In genomic region chr7:11261470-11261869, GRCh38 we compare ENCODE assay signal across 15 cellular contexts.
DNase-seq lines count a peak whose midpoint lies in the region; ATAC-seq and TF ChIP-seq lines count a peak whose summit lies in the region.
"Had no signal": no experiment of that assay in that cellular context is flagged by ENCODE, and none has a peak within 500 bp of the region (broad histone marks: within the 10 kb centered on the region; RNA-seq: fewer than 3 reads in every experiment).

No MANE protein-coding gene starts in this region.

- BruUV-seq in MCF 10A (replicated peaks; lab: Mats Ljungman, UMichigan) = no TSS peak

- no peak overlapping the region for H3K4me3 ChIP-seq in LNCaP clone FGC (ENCODE audit: low read depth, low read length)
- H3K4me3 ChIP-seq: A549, SK-N-MC, suprapubic skin had no signal

- no peak overlapping the region for H3K4me3 Mint-ChIP-seq in MCF 10A (ENCODE audit: unreplicated experiment)

- POLR2A ChIA-PET in MCF 10A (lab: Yijun Ruan, JAX) = no interaction called here

- intact Hi-C loops in MCF 10A (cut with micrococcal nuclease) = no loop called here

- ATAC-seq in HG03097 (IDR thresholded peaks at IDR 0.05; ENCODE audit: low FRiP score, unreplicated experiment) = no peak

- DNase-seq in A172 (ENCODE audit: low spot score) (peak; percentile 53), LNCaP clone FGC (ENCODE audit: low read depth) (peak; percentile 98), NCI-H345 (lab: John Stamatoyannopoulos, UW) (peak; percentile 97), MCF 10A (ENCODE audit: unreplicated experiment) (peak; percentile 89), T-helper 1 cell (no peak), SK-N-DZ (ENCODE audit: low spot score) (no peak), OCI-M1 (lab: John Stamatoyannopoulos, UW) (no peak)
- DNase-seq: activated CD4-positive, alpha-beta T cell treated with anti-CD3 and anti-CD28 coated beads for 1 hour; activated effector memory CD4-positive, alpha-beta T cell treated with Interleukin-2 at 50 U/mL for 16 hours; midbrain; MV-4-11 had no signal

- H3K36me3 Mint-ChIP-seq in MCF 10A (ENCODE audit: insufficient read depth, unreplicated experiment) = no peaks in the 10 kb centered on the region

- H3K9me3 Mint-ChIP-seq in MCF 10A (ENCODE audit: unreplicated experiment) = no peaks in the 10 kb centered on the region

- TF ChIP-seq CTCF in LNCaP clone FGC (IDR thresholded peaks at IDR 0.05; ENCODE audit: control insufficient read depth, extremely low read depth, insufficient read depth) (no peak), MCF 10A (IDR thresholded peaks at IDR 0.05; ENCODE audit: unreplicated experiment) (no peak)

- H3K4me1 Mint-ChIP-seq in MCF 10A (ENCODE audit: insufficient read depth, unreplicated experiment) = peaks cover 4% of the 10 kb centered on the region

- peaks cover 25% of the 10 kb centered on the region for H3K27me3 Mint-ChIP-seq in MCF 10A (ENCODE audit: insufficient read depth, unreplicated experiment)

- no peak overlapping the region for H3K27ac Mint-ChIP-seq in MCF 10A (ENCODE audit: low read depth, unreplicated experiment)

- CTCF ChIA-PET in MCF 10A (lab: Yijun Ruan, JAX) = no interaction called here

Comparison
In these comparisons a context has a peak if more than half of its experiments do, and no peak if none do; other contexts are left out.
1. DNase-seq: peak in A172 (single experiment), LNCaP clone FGC (single experiment), NCI-H345 (single experiment) and MCF 10A (single experiment); none in T-helper 1 cell (0 of 5), SK-N-DZ (single experiment) and OCI-M1 (single experiment).